In the genomic region with DNA sequence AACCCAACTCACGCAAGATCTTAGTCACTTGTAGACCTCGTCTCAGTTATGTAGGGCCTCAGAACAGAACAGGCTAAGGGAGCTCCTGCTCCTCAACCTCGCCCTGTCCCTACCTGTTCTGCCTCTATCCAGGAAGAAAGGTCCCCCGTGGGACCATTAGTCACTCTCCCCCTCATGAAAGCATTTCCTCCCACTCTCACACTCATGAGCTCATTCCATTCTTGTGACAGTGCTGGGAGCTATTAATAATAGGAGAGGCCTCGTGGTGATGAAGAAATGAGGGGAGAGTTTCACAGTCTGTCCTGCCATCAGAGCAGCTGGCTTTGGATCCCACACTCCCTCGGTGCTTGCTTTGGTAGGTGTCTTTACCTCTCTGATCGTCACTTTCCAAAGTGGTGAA, we compare ENCODE assay signal across 12 cellular contexts. TPM values are rescaled to one million over a fixed set of nuclear protein-coding genes. Genes with fewer than 3 reads are reported as not detected.
DNase-seq lines count a peak whose midpoint lies in the region; ATAC-seq and TF ChIP-seq lines count a peak whose summit lies in the region.
"Had no signal": no experiment of that assay in that cellular context is flagged by ENCODE, and none has a peak within 500 bp of the region (broad histone marks: within the 10 kb centered on the region; RNA-seq: fewer than 3 reads in every experiment).

No MANE protein-coding gene starts in this region.

- intact Hi-C loops in ascending aorta (cut with DNase I) (loop anchor here (1.0 kb wide), 1 partner anchor 11 kb away; no protein-coding TSS in a partner anchor), heart left ventricle (cut with DNase I) (no loop called here)

- H3K9me3 ChIP-seq in ascending aorta = no peaks in the 10 kb centered on the region
- no peaks in the 10 kb centered on the region for H3K9me3 ChIP-seq in heart left ventricle
- no peaks in the 10 kb centered on the region for H3K9me3 ChIP-seq in skeletal muscle satellite cell (replicated peaks; ENCODE audit: low read length)
- H3K9me3 ChIP-seq: neutrophil had no signal

- H3K4me2 ChIP-seq in skeletal muscle satellite cell (ENCODE audit: low read length) = peak overlapping the region; percentile 19

- H3K27me3 ChIP-seq in ascending aorta (no peaks in the 10 kb centered on the region), heart left ventricle (no peaks in the 10 kb centered on the region), skeletal muscle satellite cell (ENCODE audit: control insufficient read depth, insufficient read depth, low read length) (no peaks in the 10 kb centered on the region)
- H3K27me3 ChIP-seq: neutrophil had no signal

- ATAC-seq in heart left ventricle (peak; percentile 84 to 93 (median 88)), GM19455 (IDR thresholded peaks at IDR 0.05; ENCODE audit: unreplicated experiment) (no peak)
- ATAC-seq: Panc1 had no signal

- 29 to 33% (median 31%) methylated on average over 7 of the region's 7 CpGs for WGBS in heart left ventricle, 4 donors

- peaks cover 13 to 18% of the 10 kb centered on the region in 2 donors for H3K4me1 ChIP-seq in ascending aorta
- peaks cover 15 to 89% (median 61%) of the 10 kb centered on the region in 12 donors for H3K4me1 ChIP-seq in heart left ventricle
- peaks cover 18% of the 10 kb centered on the region for H3K4me1 ChIP-seq in skeletal muscle satellite cell (ENCODE audit: control insufficient read depth, insufficient read depth, low read length)

- peak in 1 of 2 donors; percentile 17 for TF ChIP-seq POLR2A in heart left ventricle (IDR thresholded peaks at IDR 0.05)

- peaks cover 43 to 52% of the 10 kb centered on the region in 2 donors for H3K36me3 ChIP-seq in ascending aorta
- H3K36me3 ChIP-seq in heart left ventricle = peaks cover 5 to 89% (median 71%) of the 10 kb centered on the region in 9 donors
- peaks cover 80% of the 10 kb centered on the region for H3K36me3 ChIP-seq in skeletal muscle satellite cell (ENCODE audit: insufficient read depth, low read length)

- H3K4me3 ChIP-seq in ascending aorta = peak overlapping the region in 1 of 2 donors; percentile 11
- H3K4me3 ChIP-seq in heart left ventricle = no peak overlapping the region
- H3K4me3 ChIP-seq in skeletal muscle satellite cell (ENCODE audit: low read length) = peak overlapping the region; percentile 9

- peak overlapping the region; percentile 78 to 90 for H3K27ac ChIP-seq in ascending aorta
- peak overlapping the region; percentile 29 to 95 (median 78) for H3K27ac ChIP-seq in heart left ventricle
- H3K27ac ChIP-seq: neutrophil had no signal

- H3K9ac ChIP-seq in skeletal muscle satellite cell (ENCODE audit: low read depth, low read length) = peak overlapping the region; percentile 43

- DNase-seq in ELR (ENCODE audit: low read depth) (peak; percentile 71), ascending aorta (ENCODE audit: low spot score in 2 of 2) (peak; percentile 52 to 91), heart left ventricle (peak in 4 of 5 donors; percentile 33 to 66 (median 39)), SW 1271 (lab: John Stamatoyannopoulos, UW) (no peak), NCI-H2196 treated with DMSO at 0.1 percent for 48 hours (lab: John Stamatoyannopoulos, UW; ENCODE audit: unreplicated experiment) (no peak)
- DNase-seq in activated CD8-positive, alpha-beta memory T cell treated with anti-CD3 and anti-CD28 coated beads for 24 hours = no peak
- DNase-seq: NCI-H1105 treated with DMSO at 0.1 percent for 48 hours; stimulated activated CD8-positive, alpha-beta memory T cell treated with anti-CD3 and anti-CD28 coated beads, Interleukin-4, amount 100 ng/mL, for 48 hours had no signal

- TF ChIP-seq CTCF in ascending aorta (IDR thresholded peaks at IDR 0.05) (no peak), heart left ventricle (IDR thresholded peaks at IDR 0.05) (no peak)

RNA-seq across cellular contexts. Expression of gene PPP2R1A, which starts 10.2 kb away (rescaled TPM):
- total RNA-seq in ascending aorta = 215 TPM
- total RNA-seq in heart left ventricle = 100 to 1,000 TPM; 345 to 447 (median 370) TPM
- polyA plus RNA-seq in heart left ventricle = 100 to 1,000 TPM; 258 to 294 TPM
- 194 and 235 TPM in 2 replicates for total RNA-seq in skeletal muscle satellite cell (2012; rRNA removed)

RNA-seq across cellular contexts. Expression of gene ZNF836, which starts 28.6 kb away (rescaled TPM):
- total RNA-seq in ascending aorta (2.8 TPM), heart left ventricle (10 to 100 TPM in 2 of 9 donors, 1 to 10 TPM in 7; 4.1 to 11.0 (median 7.3) TPM)
- 1 to 10 TPM; 3.0 to 4.7 TPM for polyA plus RNA-seq in heart left ventricle
- 4.8 and 5.8 TPM in 2 replicates for total RNA-seq in skeletal muscle satellite cell (2012; rRNA removed)

Comparison
In these comparisons a context has a peak if more than half of its experiments do, and no peak if none do; other contexts are left out.
1. DNase-seq: peak in ELR (single experiment), ascending aorta (2 of 2) and heart left ventricle (4 of 5); none in SW 1271 (0 of 2), activated CD8-positive, alpha-beta memory T cell treated with anti-CD3 and anti-CD28 coated beads for 24 hours (single experiment) and NCI-H2196 treated with DMSO at 0.1 percent for 48 hours (single experiment).